ENCODE assay signal across 8 cellular contexts in the genomic region with DNA sequence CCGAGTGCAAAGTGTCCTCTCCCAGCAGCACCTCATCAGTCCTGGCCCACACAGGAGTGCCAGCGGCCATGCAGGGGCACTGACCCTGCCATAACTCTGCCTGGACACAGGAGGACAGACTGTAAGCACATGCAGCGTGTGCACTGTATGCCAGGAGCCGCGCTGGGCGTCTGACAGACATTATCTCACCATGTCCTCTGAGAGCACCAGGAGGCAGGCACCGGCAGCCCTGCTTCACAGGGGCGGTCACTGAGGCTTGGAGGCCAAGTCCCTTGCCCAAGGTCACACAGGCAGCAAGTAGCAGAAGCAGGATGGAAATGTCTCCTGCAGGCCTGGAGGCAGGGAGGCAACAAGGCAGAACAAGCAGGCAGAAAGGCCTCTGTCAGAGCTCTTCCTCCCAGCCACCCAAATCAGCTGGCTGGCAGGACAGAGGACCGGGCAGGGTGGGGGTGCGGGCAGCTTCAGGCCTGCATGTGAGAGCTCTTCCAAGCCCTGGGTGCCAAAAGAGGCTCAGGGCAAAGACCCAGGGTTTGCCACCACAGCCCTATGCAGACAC. TPM values are rescaled to one million over a fixed set of nuclear protein-coding genes. Genes with fewer than 3 reads are reported as not detected.
DNase-seq lines count a peak whose midpoint lies in the region; ATAC-seq and TF ChIP-seq lines count a peak whose summit lies in the region.

No MANE protein-coding gene starts in this region.

- no peaks in the 10 kb centered on the region for H3K9me3 ChIP-seq in SU-DHL-6 (ENCODE audit: insufficient read depth, low read length)

- H3K4me2 ChIP-seq in SU-DHL-6 (ENCODE audit: low read depth, low read length, poor library complexity, severe bottlenecking), result peak overlapping the region; percentile 92

- no peak for ATAC-seq in GM18517 (IDR thresholded peaks at IDR 0.05; ENCODE audit: unreplicated experiment)
- ATAC-seq in GM18873 (IDR thresholded peaks at IDR 0.05; ENCODE audit: low FRiP score, unreplicated experiment), result no peak

- TF ChIP-seq CTCF in C4-2B (conservative IDR thresholded peaks at IDR 0.05) (no peak), SU-DHL-6 (IDR thresholded peaks at IDR 0.05; ENCODE audit: insufficient read depth, low read length, poor library complexity, severe bottlenecking) (no peak), fibroblast of the aortic adventitia (IDR thresholded peaks at IDR 0.05; ENCODE audit: insufficient read depth, low read length) (no peak)

- peak overlapping the region; percentile 85 for H3K27ac ChIP-seq in C4-2B
- H3K27ac ChIP-seq in SU-DHL-6 (ENCODE audit: low read depth, low read length), result peak overlapping the region; percentile 97

- DNase-seq in fibroblast of the aortic adventitia (ENCODE audit: low read depth) (no peak), nucleus accumbens (lab: John Stamatoyannopoulos, UW) (peak in 43 of 56 donors; percentile 32 to 89 (median 74)), NCI-H524 treated with DMSO at 0.1 percent for 48 hours (lab: John Stamatoyannopoulos, UW) (no peak), retina (no peak)

- H2AFZ ChIP-seq in SU-DHL-6 (ENCODE audit: low read depth, low read length, severe bottlenecking), result no peak overlapping the region

- H3K4me3 ChIP-seq in SU-DHL-6 (ENCODE audit: insufficient read depth, low read length, poor library complexity, severe bottlenecking) (peak overlapping the region; percentile 95), fibroblast of the aortic adventitia (ENCODE audit: low read depth, low read length) (peak overlapping the region; percentile 6)

- peaks cover 98% of the 10 kb centered on the region for H3K79me2 ChIP-seq in SU-DHL-6 (ENCODE audit: insufficient read depth, low read length)

- H4K20me1 ChIP-seq in SU-DHL-6 (ENCODE audit: low read depth, low read length), result no peaks in the 10 kb centered on the region; the same call in 1 of the 2 replicates

- H3K9ac ChIP-seq in SU-DHL-6 (ENCODE audit: low read length), result peak overlapping the region; percentile 93

- H3K36me3 ChIP-seq in SU-DHL-6 (ENCODE audit: low read length), result no peaks in the 10 kb centered on the region

- peaks cover 60% of the 10 kb centered on the region for H3F3A ChIP-seq in SU-DHL-6 (ENCODE audit: insufficient read depth)

- H3K9me2 ChIP-seq in SU-DHL-6 (replicated peaks; ENCODE audit: insufficient read depth, low read length), result no peaks in the 10 kb centered on the region

- H3K27me3 ChIP-seq in SU-DHL-6 (ENCODE audit: low read length), result no peaks in the 10 kb centered on the region

RNA-seq across cellular contexts. Expression of gene EEIG1, which starts 8.4 kb away (rescaled TPM):
- total RNA-seq in fibroblast of the aortic adventitia (ENCODE audit: low replicate concordance), result 32.4 and 50.3 TPM in 2 replicates

RNA-seq across cellular contexts. Expression of gene DPM2, which starts 34.7 kb away (rescaled TPM):
- 7.0 and 19.9 TPM in 2 replicates for total RNA-seq in fibroblast of the aortic adventitia (ENCODE audit: low replicate concordance)

RNA-seq across cellular contexts. Expression of gene PIP5KL1, which starts 41.8 kb away (rescaled TPM):
- total RNA-seq in fibroblast of the aortic adventitia (ENCODE audit: low replicate concordance), result 1.6 and 2.6 TPM in 2 replicates

RNA-seq across cellular contexts. Expression of gene ST6GALNAC4, which starts 55.6 kb away (rescaled TPM):
- total RNA-seq in fibroblast of the aortic adventitia (ENCODE audit: low replicate concordance), result 24.4 and 37.1 TPM in 2 replicates

Comparison
In these comparisons a context has a peak if more than half of its experiments do, and no peak if none do; other contexts are left out.
1. DNase-seq: peak in nucleus accumbens (43 of 56); none in fibroblast of the aortic adventitia (single experiment), NCI-H524 treated with DMSO at 0.1 percent for 48 hours (single experiment) and retina (single experiment).